Comparison of ENCODE assay signal across 8 cellular contexts in the genomic region with DNA sequence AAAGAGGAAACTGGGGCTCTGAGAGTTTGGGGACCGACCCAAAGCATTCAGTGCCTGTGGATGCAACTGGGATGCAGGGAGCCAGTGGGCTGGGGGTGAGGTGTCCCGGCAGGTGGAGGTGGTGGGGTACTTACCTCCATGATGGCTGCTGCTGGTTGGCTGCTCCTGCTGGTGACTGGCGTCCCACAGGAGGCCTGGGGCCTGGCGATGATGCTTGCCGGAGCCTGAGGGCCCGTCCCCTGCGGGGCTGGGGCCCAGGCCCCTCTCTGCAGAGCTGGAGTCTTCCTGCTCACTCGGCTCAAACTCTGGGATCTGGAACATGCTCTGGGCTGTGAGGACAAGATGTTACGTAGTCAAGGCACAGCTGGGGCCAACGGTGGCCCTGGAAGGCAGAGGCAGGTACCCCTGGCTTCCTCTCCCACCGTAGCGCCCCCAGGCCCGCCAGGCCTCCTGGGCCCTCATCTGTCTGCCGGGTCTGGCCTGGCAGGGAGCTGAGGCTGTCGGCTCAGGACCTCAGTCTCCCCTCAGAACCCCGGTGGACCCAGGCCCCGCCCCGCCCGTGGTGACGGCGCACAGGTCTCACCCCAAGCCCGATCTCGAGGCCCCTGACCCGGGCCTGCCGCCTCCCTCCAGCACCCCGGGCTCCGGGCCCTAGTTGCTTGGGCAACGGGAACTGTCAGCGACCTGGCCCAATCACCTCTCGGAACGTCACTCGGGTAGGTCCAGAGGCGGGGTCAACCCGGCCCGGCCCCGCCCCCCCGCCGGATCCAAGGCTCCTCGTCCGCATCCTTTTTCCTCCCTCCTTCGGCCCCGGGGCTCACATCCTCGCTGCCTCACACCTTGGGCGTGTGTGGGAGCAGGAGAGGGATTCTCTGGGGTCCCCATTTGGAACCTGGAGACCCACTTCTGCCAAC. TPM values are rescaled to one million over a fixed set of nuclear protein-coding genes. Genes with fewer than 3 reads are reported as not detected.
DNase-seq lines count a peak whose midpoint lies in the region; ATAC-seq and TF ChIP-seq lines count a peak whose summit lies in the region.

TSS of gene BAD (minus strand) at position 618 of the 914 bp plus-strand sequence. CDS start at position 321, 297 bp downstream.

- no peaks in the 10 kb centered on the region for H3K27me3 ChIP-seq in AG04450 (ENCODE audit: control insufficient read depth, insufficient read depth, low read length)
- no peaks in the 10 kb centered on the region for H3K27me3 ChIP-seq in mammary epithelial cell (ENCODE audit: insufficient read depth, low read length)

- H3K4me1 ChIP-seq in mammary epithelial cell (ENCODE audit: insufficient read depth, low read length), result peaks cover 15% of the 10 kb centered on the region

- H3K27ac ChIP-seq in AG04450 (ENCODE audit: low read depth, low read length) (peak within 1 kb of the TSS; percentile 88), mammary epithelial cell (ENCODE audit: insufficient read depth, low read depth, low read length) (peak within 1 kb of the TSS; percentile 91), skin epidermis (peak within 1 kb of the TSS; percentile 62 to 97 (median 96))

- H2AFZ ChIP-seq in mammary epithelial cell (ENCODE audit: low read depth, low read length), result peak within 1 kb of the TSS; percentile 93

- no peaks in the 10 kb centered on the region for H3K9me3 ChIP-seq in AG04450 (ENCODE audit: control insufficient read depth, insufficient read depth, low read length)
- no peaks in the 10 kb centered on the region for H3K9me3 ChIP-seq in mammary epithelial cell (replicated peaks; ENCODE audit: insufficient read depth, low read length)

- ATAC-seq in GM18909 (IDR thresholded peaks at IDR 0.05; ENCODE audit: poor library complexity, unreplicated experiment) (peak; percentile 73), HG03159 (IDR thresholded peaks at IDR 0.05; ENCODE audit: unreplicated experiment) (peak; percentile 74)

- peak; percentile 68 for DNase-seq in AG04450 (ENCODE audit: low read depth, low spot score)
- DNase-seq in NCI-H2227 treated with DMSO at 0.1 percent for 48 hours (lab: John Stamatoyannopoulos, UW), result peak; percentile 89
- peak; percentile 88 for DNase-seq in mammary epithelial cell
- DNase-seq in iPS-NIHi11 (ENCODE audit: low spot score), result peak; percentile 99

- H3K79me2 ChIP-seq in mammary epithelial cell (ENCODE audit: insufficient read depth, low read length), result peaks cover 17% of the 10 kb centered on the region

- H3K4me3 ChIP-seq in AG04450 (ENCODE audit: low read depth, low read length) (peak within 1 kb of the TSS; percentile 73), WI38 (ENCODE audit: low read depth, low read length) (peak within 1 kb of the TSS; percentile 78), mammary epithelial cell (replicated peaks in 1 of 3; ENCODE audit: insufficient read depth in 1 of 3, low read depth in 2 of 3, low read length in 3 of 3) (peak within 1 kb of the TSS; percentile 58 to 81 (median 78)), skin epidermis (peak within 1 kb of the TSS; percentile 55 to 93 (median 66))

- no peak for TF ChIP-seq CTCF in AG04450 (IDR thresholded peaks at IDR 0.05; ENCODE audit: low read depth, low read length)
- TF ChIP-seq CTCF in WI38 (IDR thresholded peaks at IDR 0.05; ENCODE audit: low read depth, low read length), result no peak
- TF ChIP-seq CTCF in mammary epithelial cell (conservative IDR thresholded peaks at IDR 0.05 in 1 of 2, IDR thresholded peaks at IDR 0.05 in 1 of 2; ENCODE audit: extremely low read depth in 1 of 2, insufficient read depth in 1 of 2, low read depth in 1 of 2, low read length in 2 of 2), result no peak

- dilution Hi-C loops in mammary epithelial cell (cut with HindIII; ENCODE audit: low sequenced_read_pairs), result no loop called here

- POLR2A ChIA-PET in AG04450 (lab: Yijun Ruan, JAX), result interaction anchor here (0.6 to 3.7 kb wide), 4 partner anchors 14 to 88 kb away, joined by 3 to 28 read pairs (median 6); partner anchors contain the start of gene FKBP2

- H3K36me3 ChIP-seq in mammary epithelial cell (ENCODE audit: insufficient read depth, low read length), result peaks cover 3% of the 10 kb centered on the region

- in situ Hi-C loops in mammary epithelial cell (cut with MboI; ENCODE audit: low sequenced_read_pairs in 2 of 2), result no loop called here

- peak within 1 kb of the TSS; percentile 94 for H3K9ac ChIP-seq in mammary epithelial cell (ENCODE audit: insufficient read depth, low read length)

- WGBS in mammary epithelial cell (ENCODE audit: low coverage, missing lambda C conversion rate), result 7% methylated on average over 18 of the region's 44 CpGs

- TSS peak; percentile 51 for BruUV-seq in mammary epithelial cell (replicated peaks; lab: Mats Ljungman, UMichigan)

- peak within 1 kb of the TSS; percentile 100 for H3K4me2 ChIP-seq in mammary epithelial cell (ENCODE audit: insufficient read depth, low read depth, low read length)

- CTCF ChIA-PET in AG04450 (lab: Charles Lee) (interaction anchor here (0.6 to 12.0 kb wide), 6 partner anchors 15 to 79 kb away, joined by 3 to 124 read pairs (median 4); partner anchors contain the start of gene CATSPERZ), mammary epithelial cell (lab: Charles Lee; ENCODE audit: low non-redundant PET) (interaction anchor here (0.6 to 0.7 kb wide), 3 partner anchors 67 to 367 kb away, joined by 3 to 6 read pairs (median 5); partner anchors contain the start of genes RCOR2 and STIP1)

- H4K20me1 ChIP-seq in mammary epithelial cell (ENCODE audit: insufficient read depth, low read length), result no peaks in the 10 kb centered on the region

- intact Hi-C loops in mammary epithelial cell (cut with micrococcal nuclease), result loop anchor here (1.0 kb wide), 1 partner anchor 71 kb away; no protein-coding TSS in a partner anchor

RNA-seq across cellular contexts. Expression of gene BAD, which starts in this region (rescaled TPM):
- 36.1 and 54.8 TPM in 2 replicates for polyA plus RNA-seq in AG04450 (2011; rRNA removed)
- polyA minus RNA-seq in AG04450 (2011; rRNA and poly(A)+ RNA removed), result 7.3 and 9.3 TPM in 2 replicates
- total RNA-seq in mammary epithelial cell, result 10 to 100 TPM; 52.2 to 54.9 TPM
- polyA plus RNA-seq in mammary epithelial cell, result 58.5 TPM
- polyA minus RNA-seq in mammary epithelial cell, result 11.9 TPM

Comparison
In these comparisons a context has a peak if more than half of its experiments do, and no peak if none do; other contexts are left out.
1. Peak in every context shown above with its lines: DNase-seq, ATAC-seq, H3K4me3 ChIP-seq and H3K27ac ChIP-seq.